8 cellular contexts compared by ENCODE assay signal in genomic region chr14:24271134-24271833, GRCh38. TPM values are rescaled to one million over a fixed set of nuclear protein-coding genes. Genes with fewer than 3 reads are reported as not detected.
DNase-seq lines count a peak whose midpoint lies in the region; ATAC-seq, FAIRE-seq and TF ChIP-seq lines count a peak whose summit lies in the region.

Gene RABGGTA, minus strand, starts transcription at chr14:24271597. Its CDS starts 482 bp downstream, at chr14:24271115.

- ATAC-seq in HG02798 (IDR thresholded peaks at IDR 0.05; ENCODE audit: poor library complexity, unreplicated experiment): peak; percentile 89
- ATAC-seq in T-cell (replicated peaks in 1 of 4): peak; percentile 87 to 97 (median 95)

- POLR2A ChIA-PET in T-cell (lab: Charles Lee): interaction anchor here (0.5 to 2.3 kb wide), 6 partner anchors 26 to 158 kb away, joined by 3 to 19 read pairs (median 4); partner anchors contain the start of genes CBLN3 (in 1 of the 2), KHNYN (in 1 of the 2) and TINF2 (in 1 of the 2)

- H3K27ac ChIP-seq in adrenal gland: peak within 1 kb of the TSS; percentile 81 to 99 (median 90)
- peak within 1 kb of the TSS; percentile 99 for H3K27ac ChIP-seq in left ventricle myocardium inferior (replicated peaks)
- H3K27ac ChIP-seq in prostate gland: peak within 1 kb of the TSS; percentile 87 to 96
- H3K27ac ChIP-seq in urinary bladder (ENCODE audit: low read depth): peak within 1 kb of the TSS; percentile 93

- H3K4me1 ChIP-seq in adrenal gland (replicated peaks in 1 of 2) (peaks cover 5 to 22% of the 10 kb centered on the region in 2 donors), left ventricle myocardium inferior (peaks cover 35% of the 10 kb centered on the region), prostate gland (replicated peaks) (no peaks in the 10 kb centered on the region), urinary bladder (ENCODE audit: insufficient read depth) (no peaks in the 10 kb centered on the region)

- no peaks in the 10 kb centered on the region for H3K9me3 ChIP-seq in adrenal gland (replicated peaks in 1 of 3)
- H3K9me3 ChIP-seq in left ventricle myocardium inferior (replicated peaks): no peaks in the 10 kb centered on the region
- H3K9me3 ChIP-seq in prostate gland: no peaks in the 10 kb centered on the region

- H3K4me3 ChIP-seq in adrenal gland (peak within 1 kb of the TSS; percentile 32 to 96 (median 82)), left ventricle myocardium inferior (peak within 1 kb of the TSS; percentile 90), prostate gland (peak within 1 kb of the TSS; percentile 74 to 99), urinary bladder (ENCODE audit: low read depth, low read length) (peak within 1 kb of the TSS; percentile 71)

- intact Hi-C loops in adrenal gland (cut with DNase I): no loop called here
- intact Hi-C loops in left ventricle myocardium inferior (cut with micrococcal nuclease): no loop called here
- intact Hi-C loops in prostate gland (cut with DNase I): loop anchor here (1.0 kb wide), 1 partner anchor 28 kb away; the partner anchor contains the start of genes DHRS1 and NOP9

- peak within 1 kb of the TSS; percentile 84 to 90 (median 90) for H3K4me3 Mint-ChIP-seq in T-cell

- H3K9me3 Mint-ChIP-seq in T-cell: no peaks in the 10 kb centered on the region

- H3K4me1 Mint-ChIP-seq in T-cell: peaks cover 34 to 51% (median 37%) of the 10 kb centered on the region in 3 donors

- peaks cover 23% of the 10 kb centered on the region for H3K36me3 Mint-ChIP-seq in T-cell

- CTCF ChIA-PET in T-cell (lab: Charles Lee): interaction anchor here (1.0 to 2.6 kb wide), 9 partner anchors 8 to 160 kb away, joined by 3 to 30 read pairs (median 5); partner anchors contain the start of genes TINF2 (in 2 of the 2) and CIDEB (in 1 of the 2)

- peak; percentile 36 to 79 (median 56) for TF ChIP-seq CTCF in adrenal gland (IDR thresholded peaks at IDR 0.05)
- TF ChIP-seq CTCF in left ventricle myocardium inferior (IDR thresholded peaks at IDR 0.05; ENCODE audit: borderline replicate concordance): peak; percentile 83
- peak; percentile 25 to 89 (median 78) for TF ChIP-seq CTCF in prostate gland (IDR thresholded peaks at IDR 0.05)

- peak within 1 kb of the TSS; percentile 95 to 97 for H3K27ac Mint-ChIP-seq in T-cell

- H3K27me3 Mint-ChIP-seq in T-cell: no peaks in the 10 kb centered on the region

- no peaks in the 10 kb centered on the region for H3K27me3 ChIP-seq in adrenal gland
- no peaks in the 10 kb centered on the region for H3K27me3 ChIP-seq in left ventricle myocardium inferior (ENCODE audit: low read depth)
- H3K27me3 ChIP-seq in prostate gland (replicated peaks; ENCODE audit: insufficient read depth): no peaks in the 10 kb centered on the region

- 0 to 1% (median 0%) methylated on average over 6 to 61 of the region's 61 CpGs for WGBS in adrenal gland, 4 donors
- under 1% methylated on average over 54 of the region's 61 CpGs for WGBS in prostate gland
- WGBS in urinary bladder: under 1% methylated on average over 61 of the region's 61 CpGs

- peaks cover 0 to 18% of the 10 kb centered on the region in 2 donors for H3K36me3 ChIP-seq in adrenal gland (replicated peaks in 1 of 2)
- peaks cover 38% of the 10 kb centered on the region for H3K36me3 ChIP-seq in left ventricle myocardium inferior
- H3K36me3 ChIP-seq in prostate gland: peaks cover 0 to 3% of the 10 kb centered on the region in 2 donors
- H3K36me3 ChIP-seq in urinary bladder (ENCODE audit: insufficient read depth): no peaks in the 10 kb centered on the region

- DNase-seq in GM12891 (ENCODE audit: insufficient read length, low spot score) (peak; percentile 97), NCI-H1417 treated with DMSO at 0.1 percent for 48 hours (lab: John Stamatoyannopoulos, UW) (peak; percentile 51), T-cell (peak; percentile 85 to 98 (median 96)), adrenal gland (peak; percentile 78 to 91 (median 82)), left ventricle myocardium inferior (peak; percentile 88), prostate gland (ENCODE audit: low spot score) (peak; percentile 83)

- TF ChIP-seq POLR2A in GM12891 (IDR thresholded peaks at IDR 0.05; ENCODE audit: low read depth, low read length) (peak; percentile 79; the same call in 1 of the 2 replicates), adrenal gland (IDR thresholded peaks at IDR 0.05) (peak; percentile 46 to 78), prostate gland (IDR thresholded peaks at IDR 0.05) (peak; percentile 70)

- peak; percentile 95 for FAIRE-seq in GM12891 (lab: Jason Lieb, UNC)

TF ChIP-seq in GM12891, 5 proteins besides CTCF, POLR2A, EP300 and RAD21:
- TF ChIP-seq POU2F2 (IDR thresholded peaks at IDR 0.05; ENCODE audit: low read depth, low read length) (0 out of 2 replicates have a peak, but pooled peaks have one; percentile 22), PAX5 (IDR thresholded peaks at IDR 0.05; ENCODE audit: insufficient read depth, low read length, severe bottlenecking) (peak; percentile 33), TAF1 (IDR thresholded peaks at IDR 0.05; ENCODE audit: low read depth, low read length) (no peak; the same call in 1 of the 2 replicates)

RNA-seq across cellular contexts. Expression of gene RABGGTA, which starts in this region (rescaled TPM):
- 45.4 TPM for polyA plus RNA-seq in GM12891 (2012; ENCODE audit: low read depth, missing spikeins)
- total RNA-seq in T-cell: 10 to 100 TPM; 49.3 to 66.5 (median 62.4) TPM
- 10 to 100 TPM; 27.9 to 40.0 (median 32.6) TPM for total RNA-seq in adrenal gland
- polyA plus RNA-seq in adrenal gland: 100 to 1,000 TPM in 1 of 3 donors, 10 to 100 TPM in 2; 15.7 to 124 (median 90.7) TPM
- 22.3 TPM for total RNA-seq in left ventricle myocardium inferior
- 10 to 100 TPM; 45.5 to 63.5 TPM for total RNA-seq in prostate gland
- total RNA-seq in urinary bladder: 9.5 TPM
- 23.4 TPM for polyA plus RNA-seq in urinary bladder

Comparison
In these comparisons a context has a peak if more than half of its experiments do, and no peak if none do; other contexts are left out.
1. Peak in every context shown above with its lines: DNase-seq, ATAC-seq, H3K4me3 ChIP-seq and H3K27ac ChIP-seq.